In the genomic region with DNA sequence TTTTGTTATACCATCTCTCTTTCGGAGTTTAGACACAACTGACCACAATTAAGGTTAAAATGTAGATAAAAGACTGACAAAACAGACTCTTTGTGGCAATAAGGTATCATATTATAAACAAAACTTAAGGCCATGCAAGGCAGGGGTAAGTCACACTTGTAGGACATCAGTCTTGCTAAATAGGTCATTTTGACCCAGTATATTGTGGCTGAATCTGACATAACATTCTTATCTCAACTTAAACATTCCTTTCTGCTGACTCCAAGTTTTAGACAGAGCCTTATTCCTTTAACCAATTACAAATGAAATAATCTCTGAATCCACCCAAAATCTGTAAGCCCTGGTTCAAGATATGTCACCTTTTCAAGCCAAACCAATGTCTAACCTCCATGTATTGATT, we compare ENCODE assay signal across 20 cellular contexts.
DNase-seq lines count a peak whose midpoint lies in the region; TF ChIP-seq lines count a peak whose summit lies in the region.
"Had no signal": no experiment of that assay in that cellular context is flagged by ENCODE, and none has a peak within 500 bp of the region (broad histone marks: within the 10 kb centered on the region; RNA-seq: fewer than 3 reads in every experiment).

No MANE protein-coding gene starts in this region.

- H3K4me3 Mint-ChIP-seq in mesothelial cell of epicardium, result no peak overlapping the region
- no peak overlapping the region for H3K4me3 Mint-ChIP-seq in activated CD4-positive, alpha-beta T cell treated with anti-CD3 and anti-CD28 coated beads, Interleukin-2, amount 10 ng/mL, durations not matched to agents 24 days and 14 days
- H3K4me3 Mint-ChIP-seq: CD4-positive, alpha-beta T cell; GM23338 had no signal

- no peaks in the 10 kb centered on the region for H3K27me3 Mint-ChIP-seq in mesothelial cell of epicardium (ENCODE audit: low read depth)
- H3K27me3 Mint-ChIP-seq in activated CD4-positive, alpha-beta T cell treated with anti-CD3 and anti-CD28 coated beads, Interleukin-2, amount 10 ng/mL, durations not matched to agents 24 days and 14 days, result no peaks in the 10 kb centered on the region
- H3K27me3 Mint-ChIP-seq: CD4-positive, alpha-beta T cell had no signal

- TF ChIP-seq CTCF in brain microvascular endothelial cell (IDR thresholded peaks at IDR 0.05; ENCODE audit: low read depth, low read length, missing control alignments), result no peak
- TF ChIP-seq CTCF in mesothelial cell of epicardium (IDR thresholded peaks at IDR 0.05; ENCODE audit: unreplicated experiment), result no peak

- H3K4me3 ChIP-seq in brain microvascular endothelial cell (ENCODE audit: low read depth, low read length) (no peak overlapping the region), H7 (ENCODE audit: insufficient read depth, low read depth, low read length) (no peak overlapping the region)
- H3K4me3 ChIP-seq: A549, GM23338 had no signal

- peaks cover 15% of the 10 kb centered on the region for H3K9me3 Mint-ChIP-seq in mesothelial cell of epicardium
- peaks cover 11% of the 10 kb centered on the region for H3K9me3 Mint-ChIP-seq in activated CD4-positive, alpha-beta T cell treated with anti-CD3 and anti-CD28 coated beads, Interleukin-2, amount 10 ng/mL, durations not matched to agents 24 days and 14 days

- H3K27ac Mint-ChIP-seq in mesothelial cell of epicardium, result peak overlapping the region; percentile 40
- no peak overlapping the region for H3K27ac Mint-ChIP-seq in activated CD4-positive, alpha-beta T cell treated with anti-CD3 and anti-CD28 coated beads, Interleukin-2, amount 10 ng/mL, durations not matched to agents 24 days and 14 days
- H3K27ac Mint-ChIP-seq: CD4-positive, alpha-beta T cell; GM23338 had no signal

- in situ Hi-C loops in brain microvascular endothelial cell (cut with HindIII; ENCODE audit: low pct_ligation_motif_present, low sequenced_read_pairs), result no loop called here

- H3K27ac ChIP-seq in brain microvascular endothelial cell, result no peak overlapping the region
- H3K27ac ChIP-seq: A549 had no signal

- H3K27me3 ChIP-seq in brain microvascular endothelial cell (replicated peaks), result no peaks in the 10 kb centered on the region
- H3K27me3 ChIP-seq in H7 (ENCODE audit: control insufficient read depth, insufficient read depth, low read length), result no peaks in the 10 kb centered on the region

- H3K4me1 Mint-ChIP-seq in mesothelial cell of epicardium, result peaks cover 18% of the 10 kb centered on the region
- H3K4me1 Mint-ChIP-seq in activated CD4-positive, alpha-beta T cell treated with anti-CD3 and anti-CD28 coated beads, Interleukin-2, amount 10 ng/mL, durations not matched to agents 24 days and 14 days, result no peaks in the 10 kb centered on the region

- DNase-seq in ELR (ENCODE audit: low read depth) (peak; percentile 7), NCI-H226 (peak; percentile 26), brain microvascular endothelial cell (peak; percentile 32), mesothelial cell of epicardium (ENCODE audit: low spot score in 2 of 2, unreplicated experiment in 2 of 2) (no peak), H4 (ENCODE audit: low spot score) (no peak), H7 (no peak)
- no peak for DNase-seq in activated CD8-positive, alpha-beta memory T cell treated with anti-CD3 and anti-CD28 coated beads, Interleukin-2, amount 50 U/mL, for 48 hours
- no peak for DNase-seq in activated CD4-positive, alpha-beta T cell treated with anti-CD3 and anti-CD28 coated beads, Interleukin-2, amount 10 ng/mL, durations not matched to agents 24 days and 14 days
- DNase-seq: Caco-2; CD4-positive, alpha-beta T cell; MM.1S; NCI-H1092; NCI-H146; NCI-H2081; NCI-H2171 treated with DMSO at 0.1 percent for 48 hours; NCI-H748 treated with DMSO at 0.1 percent for 48 hours; NK-92 treated with Interleukin-12 subunit alpha and Interleukin-12 subunit beta, amount 100 ng/mL, for 24 hours; Right ventricle myocardium superior had no signal

- no peaks in the 10 kb centered on the region for H3K36me3 Mint-ChIP-seq in mesothelial cell of epicardium
- H3K36me3 Mint-ChIP-seq in activated CD4-positive, alpha-beta T cell treated with anti-CD3 and anti-CD28 coated beads, Interleukin-2, amount 10 ng/mL, durations not matched to agents 24 days and 14 days (ENCODE audit: low read depth), result no peaks in the 10 kb centered on the region

- H3K36me3 ChIP-seq in brain microvascular endothelial cell (replicated peaks), result no peaks in the 10 kb centered on the region
- H3K36me3 ChIP-seq in H7 (replicated peaks; ENCODE audit: control insufficient read depth, insufficient read depth, low read length), result no peaks in the 10 kb centered on the region

- intact Hi-C loops in activated CD4-positive, alpha-beta T cell treated with anti-CD3 and anti-CD28 coated beads, Interleukin-2, amount 10 ng/mL, durations not matched to agents 24 days and 14 days (cut with micrococcal nuclease), result no loop called here

Comparison
In these comparisons a context has a peak if more than half of its experiments do, and no peak if none do; other contexts are left out.
1. DNase-seq: peak in ELR (single experiment), NCI-H226 (single experiment) and brain microvascular endothelial cell (single experiment); none in mesothelial cell of epicardium (0 of 2), H4 (single experiment), activated CD8-positive, alpha-beta memory T cell treated with anti-CD3 and anti-CD28 coated beads, Interleukin-2, amount 50 U/mL, for 48 hours (single experiment), H7 (single experiment) and activated CD4-positive, alpha-beta T cell treated with anti-CD3 and anti-CD28 coated beads, Interleukin-2, amount 10 ng/mL, durations not matched to agents 24 days and 14 days (single experiment).